8 cellular contexts compared by ENCODE assay signal in genomic region chr1:149175812-149176211, GRCh38.
A peak's percentile ranks its signal among the peaks of the same experiment; 100 is the strongest.
DNase-seq lines count a peak whose midpoint lies in the region; ATAC-seq and TF ChIP-seq lines count a peak whose summit lies in the region.
"Not testable (repeated sequence)": the region's sequence is repeated elsewhere in the genome, so short reads cannot be mapped to it uniquely, and the experiment has no call there.

No MANE protein-coding gene starts in this region.

- H3K27me3 Mint-ChIP-seq in activated T-cell treated with anti-CD3 and anti-CD28 coated beads, Interleukin-2, amount 50 U/mL, for 24 hours; central memory CD8-positive, alpha-beta T cell; naive thymus-derived CD4-positive, alpha-beta T cell: not testable (repeated sequence)

- H2AFZ ChIP-seq in PC-3 (ENCODE audit: low read length) = not testable (repeated sequence)

- not testable (repeated sequence) for H3K36me3 Mint-ChIP-seq in activated T-cell treated with anti-CD3 and anti-CD28 coated beads, Interleukin-2, amount 50 U/mL, for 24 hours (ENCODE audit: low read depth); naive thymus-derived CD4-positive, alpha-beta T cell
- H3K36me3 Mint-ChIP-seq in central memory CD8-positive, alpha-beta T cell (ENCODE audit: insufficient read depth) = peaks cover 10% of the 10 kb centered on the region

- not testable (repeated sequence) for H3K4me1 ChIP-seq in PC-3 (ENCODE audit: insufficient read depth, low read length); naive thymus-derived CD4-positive, alpha-beta T cell (ENCODE audit: control insufficient read depth in 2 of 2, insufficient read depth in 2 of 2, low read length in 2 of 2); skeletal muscle satellite cell (ENCODE audit: control insufficient read depth, insufficient read depth, low read length); aorta (ENCODE audit: control insufficient read depth in 1 of 2, insufficient read depth in 2 of 2, low read length in 2 of 2)

- not testable (repeated sequence) for H3K36me3 ChIP-seq in PC-3 (ENCODE audit: low read depth, low read length); naive thymus-derived CD4-positive, alpha-beta T cell (ENCODE audit: control insufficient read depth in 2 of 3, insufficient read depth in 3 of 3, low read length in 3 of 3); skeletal muscle satellite cell (ENCODE audit: insufficient read depth, low read length); aorta (ENCODE audit: control insufficient read depth in 1 of 2, insufficient read depth in 2 of 2, low read length in 1 of 2)

- H3K27ac Mint-ChIP-seq in activated T-cell treated with anti-CD3 and anti-CD28 coated beads, Interleukin-2, amount 50 U/mL, for 24 hours; central memory CD8-positive, alpha-beta T cell (ENCODE audit: low read depth): not testable (repeated sequence)
- peak overlapping the region in 3 of 9 donors; percentile 56 to 87 (median 69) for H3K27ac Mint-ChIP-seq in naive thymus-derived CD4-positive, alpha-beta T cell

- H3K9me3 Mint-ChIP-seq in activated T-cell treated with anti-CD3 and anti-CD28 coated beads, Interleukin-2, amount 50 U/mL, for 24 hours; central memory CD8-positive, alpha-beta T cell; naive thymus-derived CD4-positive, alpha-beta T cell: not testable (repeated sequence)

- not testable (repeated sequence) for TF ChIP-seq CTCF in PC-3 (conservative IDR thresholded peaks at IDR 0.05; ENCODE audit: low read depth, low read length)

- ATAC-seq in PC-3; central memory CD8-positive, alpha-beta T cell (replicated peaks; ENCODE audit: extremely low read depth, poor library complexity, severe bottlenecking); left ventricle myocardium superior; naive thymus-derived CD4-positive, alpha-beta T cell; aorta (ENCODE audit: low FRiP score): not testable (repeated sequence)

- DNase-seq in PC-3; central memory CD8-positive, alpha-beta T cell (ENCODE audit: low spot score in 2 of 2): not testable (repeated sequence)
- DNase-seq in activated T-cell treated with anti-CD3 and anti-CD28 coated beads, Interleukin-2, amount 50 U/mL, for 24 hours = peak; percentile 35
- DNase-seq in left ventricle myocardium superior (peak; percentile 19), aorta (peak; percentile 27 to 54)
- peak in 3 of 9 donors; percentile 6 to 30 (median 20) for DNase-seq in naive thymus-derived CD4-positive, alpha-beta T cell

- CTCF ChIA-PET in PC-3 (lab: Charles Lee); naive thymus-derived CD4-positive, alpha-beta T cell (lab: Charles Lee): not testable (repeated sequence)

- peak overlapping the region; percentile 46; the same call in 1 of the 2 replicates for H3K4me2 ChIP-seq in PC-3 (ENCODE audit: low read length)
- H3K4me2 ChIP-seq in skeletal muscle satellite cell (ENCODE audit: low read length) = not testable (repeated sequence)

- POLR2A ChIA-PET in PC-3 (lab: Charles Lee; ENCODE audit: unreplicated experiment); naive thymus-derived CD4-positive, alpha-beta T cell (lab: Charles Lee): not testable (repeated sequence)

- H3K4me1 Mint-ChIP-seq in activated T-cell treated with anti-CD3 and anti-CD28 coated beads, Interleukin-2, amount 50 U/mL, for 24 hours (ENCODE audit: low read depth); central memory CD8-positive, alpha-beta T cell; naive thymus-derived CD4-positive, alpha-beta T cell: not testable (repeated sequence)

- WGBS in aorta, 2 donors = 0% methylated on average over 5 to 13 of the region's 21 CpGs

- intact Hi-C loops in PC-3 (cut with micrococcal nuclease); left ventricle myocardium superior (cut with micrococcal nuclease); naive thymus-derived CD4-positive, alpha-beta T cell (cut with micrococcal nuclease); aorta (cut with DNase I): not testable (repeated sequence)

- BruUV-seq in PC-3 (replicated peaks; lab: Mats Ljungman, UMichigan) = not testable (repeated sequence)

- not testable (repeated sequence) for H3K9me2 ChIP-seq in PC-3 (replicated peaks; ENCODE audit: low read length)

- not testable (repeated sequence) for H3K27me3 ChIP-seq in PC-3 (ENCODE audit: low read length); naive thymus-derived CD4-positive, alpha-beta T cell (ENCODE audit: control insufficient read depth in 2 of 2, insufficient read depth in 2 of 2, low read length in 2 of 2); skeletal muscle satellite cell (ENCODE audit: control insufficient read depth, insufficient read depth, low read length); aorta (ENCODE audit: control insufficient read depth in 1 of 2, insufficient read depth in 2 of 2, low read length in 1 of 2)

- H3K4me3 ChIP-seq in GM08714 (ENCODE audit: low read length) = peak overlapping the region; percentile 56; the same call in 1 of the 2 replicates
- H3K4me3 ChIP-seq in PC-3 (ENCODE audit: low read length) = peak overlapping the region; percentile 53; the same call in 1 of the 2 replicates
- not testable (repeated sequence) for H3K4me3 ChIP-seq in naive thymus-derived CD4-positive, alpha-beta T cell (ENCODE audit: low read length); skeletal muscle satellite cell (ENCODE audit: low read length); aorta (ENCODE audit: low read length in 2 of 2)

- H3K79me2 ChIP-seq in PC-3 (ENCODE audit: low read length) = not testable (repeated sequence)

- H3K9ac ChIP-seq in PC-3 (ENCODE audit: low read length) = not testable (repeated sequence)
- peak overlapping the region; percentile 54 for H3K9ac ChIP-seq in skeletal muscle satellite cell (ENCODE audit: low read depth, low read length)

- not testable (repeated sequence) for H3K9me3 ChIP-seq in PC-3 (ENCODE audit: low read length); naive thymus-derived CD4-positive, alpha-beta T cell (ENCODE audit: control insufficient read depth in 2 of 3, low read length in 3 of 3); skeletal muscle satellite cell (replicated peaks; ENCODE audit: low read length); aorta (ENCODE audit: control insufficient read depth, low read length)

- H4K20me1 ChIP-seq in PC-3 (ENCODE audit: low read length) = not testable (repeated sequence)

- not testable (repeated sequence) for H3F3A ChIP-seq in PC-3 (ENCODE audit: low read length, unreplicated experiment)

- H3K4me3 Mint-ChIP-seq in activated T-cell treated with anti-CD3 and anti-CD28 coated beads, Interleukin-2, amount 50 U/mL, for 24 hours = peak overlapping the region; percentile 55
- peak overlapping the region; percentile 38 for H3K4me3 Mint-ChIP-seq in central memory CD8-positive, alpha-beta T cell
- peak overlapping the region in 5 of 10 donors; percentile 41 to 88 (median 57) for H3K4me3 Mint-ChIP-seq in naive thymus-derived CD4-positive, alpha-beta T cell

- not testable (repeated sequence) for H3K27ac ChIP-seq in PC-3 (ENCODE audit: low read length); aorta (ENCODE audit: low read depth in 1 of 2, low read length in 2 of 2)
- H3K27ac ChIP-seq in naive thymus-derived CD4-positive, alpha-beta T cell (ENCODE audit: low read depth, low read length) = peak overlapping the region; percentile 70
